In the genomic region with DNA sequence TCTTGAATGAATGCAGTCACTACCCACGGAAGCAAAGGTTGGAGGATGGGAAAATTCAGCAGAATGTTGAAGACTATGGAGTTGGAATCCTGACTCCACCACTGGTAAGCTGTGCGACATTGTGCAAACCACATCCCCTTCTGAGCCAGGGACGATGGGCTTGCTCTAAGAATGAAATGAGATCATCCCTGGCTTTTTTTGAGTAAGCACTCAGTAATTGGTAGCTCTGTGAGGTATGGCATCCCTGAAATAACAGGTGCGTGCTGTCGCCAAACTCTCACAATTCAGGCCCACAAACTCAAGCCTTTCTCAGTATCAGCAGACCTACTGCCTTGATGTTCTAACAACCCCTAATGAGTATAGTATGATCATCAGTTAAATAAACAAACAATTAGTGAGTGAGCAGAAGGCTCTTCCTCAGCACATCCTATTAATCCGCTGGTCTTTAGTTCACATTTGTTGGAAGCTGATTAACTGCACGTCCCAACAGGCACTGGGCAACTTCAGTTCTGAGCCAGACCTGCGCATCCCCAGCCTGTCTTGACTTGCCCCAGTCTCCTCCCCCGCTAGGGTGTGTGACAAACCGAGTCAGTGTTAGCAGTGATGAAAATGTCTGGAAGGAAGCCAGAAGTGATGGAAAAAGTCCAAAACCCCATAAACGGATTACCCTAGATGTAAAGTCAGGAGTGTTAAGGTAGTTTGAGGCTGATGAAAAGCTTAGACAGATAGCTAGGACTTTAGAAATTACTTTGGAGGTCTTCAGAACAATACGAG, we compare ENCODE assay signal across 15 cellular contexts.
DNase-seq lines count a peak whose midpoint lies in the region; ATAC-seq and TF ChIP-seq lines count a peak whose summit lies in the region.
"Had no signal": no experiment of that assay in that cellular context is flagged by ENCODE, and none has a peak within 500 bp of the region (broad histone marks: within the 10 kb centered on the region; RNA-seq: fewer than 3 reads in every experiment).

No MANE protein-coding gene starts in this region.

- H3K79me2 ChIP-seq in mammary epithelial cell (ENCODE audit: insufficient read depth, low read length) = no peaks in the 10 kb centered on the region

- H2AFZ ChIP-seq in mammary epithelial cell (ENCODE audit: low read depth, low read length) = no peak overlapping the region
- H2AFZ ChIP-seq: PC-9 had no signal

- H3K27me3 Mint-ChIP-seq in progenitor cell of endocrine pancreas = peaks cover 9% of the 10 kb centered on the region
- H3K27me3 Mint-ChIP-seq in activated naive CD8-positive, alpha-beta T cell treated with anti-CD3 and anti-CD28 coated beads for 36 hours = peaks cover 22% of the 10 kb centered on the region

- peaks cover 0 to 13% (median 5%) of the 10 kb centered on the region in 9 donors for H3K4me1 ChIP-seq in heart right ventricle
- H3K4me1 ChIP-seq in mammary epithelial cell (ENCODE audit: insufficient read depth, low read length) = peaks cover 19% of the 10 kb centered on the region

- no TSS peak for BruUV-seq in mammary epithelial cell (replicated peaks; lab: Mats Ljungman, UMichigan)

- no peaks in the 10 kb centered on the region for H4K20me1 ChIP-seq in mammary epithelial cell (ENCODE audit: insufficient read depth, low read length)

- H3K4me1 Mint-ChIP-seq in progenitor cell of endocrine pancreas (ENCODE audit: low read depth) = no peaks in the 10 kb centered on the region
- no peaks in the 10 kb centered on the region for H3K4me1 Mint-ChIP-seq in activated naive CD8-positive, alpha-beta T cell treated with anti-CD3 and anti-CD28 coated beads for 36 hours

- CTCF ChIA-PET in mammary epithelial cell (lab: Charles Lee; ENCODE audit: low non-redundant PET) = no interaction called here

- dilution Hi-C loops in mammary epithelial cell (cut with HindIII; ENCODE audit: low sequenced_read_pairs) = no loop called here

- no peaks in the 10 kb centered on the region for H3K36me3 Mint-ChIP-seq in progenitor cell of endocrine pancreas (ENCODE audit: insufficient read depth)
- no peaks in the 10 kb centered on the region for H3K36me3 Mint-ChIP-seq in activated naive CD8-positive, alpha-beta T cell treated with anti-CD3 and anti-CD28 coated beads for 36 hours
- H3K36me3 Mint-ChIP-seq: CD8-positive, alpha-beta T cell had no signal

- no peaks in the 10 kb centered on the region for H3K36me3 ChIP-seq in heart right ventricle
- no peaks in the 10 kb centered on the region for H3K36me3 ChIP-seq in mammary epithelial cell (ENCODE audit: insufficient read depth, low read length)

- H3K27me3 ChIP-seq in heart right ventricle (peaks cover 0 to 85% (median 56%) of the 10 kb centered on the region in 7 donors), mammary epithelial cell (ENCODE audit: insufficient read depth, low read length) (no peaks in the 10 kb centered on the region)

- 46 to 50% methylated on average over 12 of the region's 12 CpGs for WGBS in heart right ventricle, 2 donors
- 4% methylated on average over 12 of the region's 12 CpGs for WGBS in mammary epithelial cell (ENCODE audit: low coverage, missing lambda C conversion rate)

- H3K4me2 ChIP-seq in mammary epithelial cell (ENCODE audit: insufficient read depth, low read depth, low read length) = peak overlapping the region; percentile 49
- H3K4me2 ChIP-seq: PC-9 had no signal

- intact Hi-C loops in left cardiac atrium (cut with DNase I) = no loop called here
- intact Hi-C loops in heart right ventricle (cut with DNase I) = no loop called here
- intact Hi-C loops in mammary epithelial cell (cut with micrococcal nuclease) = no loop called here

- no peak overlapping the region for H3K27ac Mint-ChIP-seq in progenitor cell of endocrine pancreas
- no peak overlapping the region for H3K27ac Mint-ChIP-seq in activated naive CD8-positive, alpha-beta T cell treated with anti-CD3 and anti-CD28 coated beads for 36 hours
- H3K27ac Mint-ChIP-seq: CD8-positive, alpha-beta T cell had no signal

- no peaks in the 10 kb centered on the region for H3K9me3 Mint-ChIP-seq in progenitor cell of endocrine pancreas (ENCODE audit: low read depth)
- no peaks in the 10 kb centered on the region for H3K9me3 Mint-ChIP-seq in activated naive CD8-positive, alpha-beta T cell treated with anti-CD3 and anti-CD28 coated beads for 36 hours
- H3K9me3 Mint-ChIP-seq: CD8-positive, alpha-beta T cell had no signal

- no peak overlapping the region for H3K9ac ChIP-seq in mammary epithelial cell (ENCODE audit: insufficient read depth, low read length)

- DNase-seq in left cardiac atrium = no peak
- DNase-seq in heart right ventricle = no peak
- DNase-seq in NCI-H524 (lab: John Stamatoyannopoulos, UW) = peak; percentile 91 to 97
- DNase-seq in mammary epithelial cell = peak; percentile 92
- DNase-seq in SW480 (ENCODE audit: low spot score) = no peak
- DNase-seq in progenitor cell of endocrine pancreas (ENCODE audit: low spot score, unreplicated experiment) = no peak
- DNase-seq in activated naive CD8-positive, alpha-beta T cell treated with anti-CD3 and anti-CD28 coated beads for 36 hours = no peak
- DNase-seq in iPS-NIHi11 (ENCODE audit: low spot score) = no peak
- DNase-seq: activated gamma-delta T cell treated with Interleukin-2 at 50 U/mL for 16 hours; CD8-positive, alpha-beta T cell; GDM1; KBM-7; PC-9; stimulated activated naive CD8-positive, alpha-beta T cell treated with anti-CD3 and anti-CD28 coated beads, Interleukin-15, Interleukin-2, amounts not matched to agents 100 U/mL and 50 U/mL, for 24 hours; SW 1271 had no signal

- in situ Hi-C loops in mammary epithelial cell (cut with MboI; ENCODE audit: low sequenced_read_pairs in 2 of 2) = no loop called here

- peak; percentile 67 to 74 for ATAC-seq in left cardiac atrium
- ATAC-seq in heart right ventricle = no peak
- ATAC-seq: CD8-positive, alpha-beta T cell; stimulated activated naive CD8-positive, alpha-beta T cell treated with anti-CD3 and anti-CD28 coated beads, Interleukin-15, Interleukin-2, amounts not matched to agents 100 U/mL and 50 U/mL, for 24 hours had no signal

- H3K4me3 ChIP-seq in heart right ventricle (no peak overlapping the region), mammary epithelial cell (replicated peaks in 1 of 3; ENCODE audit: insufficient read depth in 1 of 3, low read depth in 2 of 3, low read length in 3 of 3) (no peak overlapping the region)
- H3K4me3 ChIP-seq: PC-9 had no signal

- H3K9me3 ChIP-seq in heart right ventricle (no peaks in the 10 kb centered on the region), mammary epithelial cell (replicated peaks; ENCODE audit: insufficient read depth, low read length) (no peaks in the 10 kb centered on the region)

- no peak for TF ChIP-seq CTCF in heart right ventricle (IDR thresholded peaks at IDR 0.05)
- no peak for TF ChIP-seq CTCF in mammary epithelial cell (conservative IDR thresholded peaks at IDR 0.05 in 1 of 2, IDR thresholded peaks at IDR 0.05 in 1 of 2; ENCODE audit: extremely low read depth in 1 of 2, insufficient read depth in 1 of 2, low read depth in 1 of 2, low read length in 2 of 2)
- TF ChIP-seq CTCF in progenitor cell of endocrine pancreas (IDR thresholded peaks at IDR 0.05; ENCODE audit: unreplicated experiment) = no peak

- H3K4me3 Mint-ChIP-seq in progenitor cell of endocrine pancreas (ENCODE audit: low read depth) = no peak overlapping the region
- H3K4me3 Mint-ChIP-seq in activated naive CD8-positive, alpha-beta T cell treated with anti-CD3 and anti-CD28 coated beads for 36 hours = no peak overlapping the region
- H3K4me3 Mint-ChIP-seq: CD8-positive, alpha-beta T cell had no signal

- H3K27ac ChIP-seq in heart right ventricle = no peak overlapping the region
- H3K27ac ChIP-seq in mammary epithelial cell (ENCODE audit: insufficient read depth, low read depth, low read length) = no peak overlapping the region
- H3K27ac ChIP-seq: PC-9 had no signal

Comparison
In these comparisons a context has a peak if more than half of its experiments do, and no peak if none do; other contexts are left out.
1. ATAC-seq: peak in left cardiac atrium (2 of 2); none in heart right ventricle (0 of 8).
2. DNase-seq: peak in NCI-H524 (2 of 2) and mammary epithelial cell (single experiment); none in left cardiac atrium (single experiment), heart right ventricle (0 of 2), SW480 (single experiment), progenitor cell of endocrine pancreas (single experiment), activated naive CD8-positive, alpha-beta T cell treated with anti-CD3 and anti-CD28 coated beads for 36 hours (single experiment) and iPS-NIHi11 (single experiment).